8 cellular contexts compared by ENCODE assay signal in the genomic region with DNA sequence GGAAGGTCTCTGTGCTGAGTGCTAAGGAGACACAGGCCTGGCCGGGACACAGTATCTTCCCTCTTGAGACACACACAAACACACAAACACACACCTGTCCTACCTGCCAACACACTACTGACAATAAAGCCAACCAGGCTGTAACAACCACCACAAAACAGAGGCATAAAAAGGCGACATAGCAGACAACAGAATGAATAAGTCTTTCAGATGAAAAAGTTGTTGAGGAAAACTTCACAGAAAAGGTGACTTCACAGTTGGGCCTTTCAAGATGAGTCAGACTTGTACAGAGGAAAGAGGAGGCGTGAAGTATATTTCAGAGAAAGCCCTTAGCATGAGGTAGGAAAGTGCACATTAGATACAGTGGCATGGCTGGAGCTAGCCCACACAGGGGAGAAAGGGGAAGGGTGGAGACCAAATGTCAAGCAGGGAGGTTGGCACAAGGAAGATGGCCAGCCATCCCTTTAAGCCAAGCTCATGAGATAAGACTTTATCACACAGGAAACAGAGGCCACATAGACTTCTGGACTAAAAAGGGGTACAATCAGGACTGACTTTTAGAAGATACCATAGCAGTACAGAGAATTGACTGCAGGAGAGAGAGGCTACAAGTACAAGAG. TPM values are rescaled to one million over a fixed set of nuclear protein-coding genes. Genes with fewer than 3 reads are reported as not detected.
DNase-seq lines count a peak whose midpoint lies in the region; ATAC-seq lines count a peak whose summit lies in the region.

No MANE protein-coding gene starts in this region.

- H3K27me3 Mint-ChIP-seq in activated T-cell treated with anti-CD3 and anti-CD28 coated beads, Interleukin-2, amount 50 U/mL, for 4 hours (ENCODE audit: low read depth): no peaks in the 10 kb centered on the region

- ATAC-seq in GM19328 (IDR thresholded peaks at IDR 0.05; ENCODE audit: unreplicated experiment) (peak; percentile 94), HG03175 (IDR thresholded peaks at IDR 0.05; ENCODE audit: unreplicated experiment) (peak; percentile 97)
- ATAC-seq in activated T-cell treated with anti-CD3 and anti-CD28 coated beads, Interleukin-2, amount 50 U/mL, for 4 hours: peak; percentile 94 to 97

- H3K9me3 Mint-ChIP-seq in activated T-cell treated with anti-CD3 and anti-CD28 coated beads, Interleukin-2, amount 50 U/mL, for 4 hours: no peaks in the 10 kb centered on the region

- peak; percentile 4 for DNase-seq in A172 (ENCODE audit: low spot score)
- no peak for DNase-seq in activated T-cell treated with anti-CD3 and anti-CD28 coated beads, Interleukin-2, amount 50 U/mL, for 4 hours
- DNase-seq in stimulated activated CD4-positive, alpha-beta T cell treated with anti-CD3 and anti-CD28 coated beads, Interleukin-4, amount 100 ng/mL, for 4 hours: peak; percentile 5 to 15
- DNase-seq in G401 (ENCODE audit: low spot score): no peak
- DNase-seq in effector CD4-positive, alpha-beta T cell: no peak
- DNase-seq in DMS79 (lab: John Stamatoyannopoulos, UW): no peak

- peaks cover 38% of the 10 kb centered on the region for H3K4me1 Mint-ChIP-seq in activated T-cell treated with anti-CD3 and anti-CD28 coated beads, Interleukin-2, amount 50 U/mL, for 4 hours (ENCODE audit: low read depth)

- peak overlapping the region; percentile 43 for H3K4me3 Mint-ChIP-seq in activated T-cell treated with anti-CD3 and anti-CD28 coated beads, Interleukin-2, amount 50 U/mL, for 4 hours

- H3K36me3 Mint-ChIP-seq in activated T-cell treated with anti-CD3 and anti-CD28 coated beads, Interleukin-2, amount 50 U/mL, for 4 hours (ENCODE audit: insufficient read depth): peaks cover 6% of the 10 kb centered on the region

- in situ Hi-C loops in G401 (cut with HindIII; ENCODE audit: low sequenced_read_pairs): no loop called here

RNA-seq across cellular contexts. Expression of a gene that starts 54.0 kb away (rescaled TPM):
- total RNA-seq in A172 (2014; rRNA removed; shearing (Covaris generic)): 9.7 and 11.3 TPM in 2 replicates
- total RNA-seq in activated T-cell treated with anti-CD3 and anti-CD28 coated beads, Interleukin-2, amount 50 U/mL, for 4 hours: 10 to 100 TPM; 10.4 to 21.0 (median 16.0) TPM
- 1.5 and 2.1 TPM in 2 replicates for total RNA-seq in G401 (2014; rRNA removed; shearing (Covaris generic))

Comparison
In these comparisons a context has a peak if more than half of its experiments do, and no peak if none do; other contexts are left out.
1. DNase-seq: peak in A172 (single experiment) and stimulated activated CD4-positive, alpha-beta T cell treated with anti-CD3 and anti-CD28 coated beads, Interleukin-4, amount 100 ng/mL, for 4 hours (2 of 2); none in activated T-cell treated with anti-CD3 and anti-CD28 coated beads, Interleukin-2, amount 50 U/mL, for 4 hours (single experiment), G401 (single experiment), effector CD4-positive, alpha-beta T cell (single experiment) and DMS79 (single experiment).
2. Peak in every context shown above with its lines, with median percentiles within 50 percentile points of each other: ATAC-seq.